ENCODE assay signal across 27 cellular contexts in the genomic region with DNA sequence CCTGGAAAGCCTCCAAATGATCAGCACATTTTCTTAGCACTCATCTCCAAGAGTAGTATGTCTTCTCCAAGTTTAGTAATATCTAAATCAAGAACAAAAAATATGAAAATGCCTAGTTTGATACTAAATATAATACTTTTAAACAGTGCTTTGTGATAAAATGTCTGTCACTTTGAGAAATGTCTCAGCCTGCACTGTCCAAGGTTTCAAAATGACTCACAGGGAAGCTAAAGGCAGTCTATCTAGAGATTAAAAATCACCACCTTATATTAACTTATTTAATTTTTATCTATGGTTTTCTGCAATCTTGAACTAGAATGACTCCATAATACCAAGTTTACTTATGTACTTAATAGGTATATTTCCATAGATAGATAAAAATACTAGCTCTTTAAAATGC.
"Had no signal": no experiment of that assay in that cellular context is flagged by ENCODE, and none has a peak within 500 bp of the region (broad histone marks: within the 10 kb centered on the region; RNA-seq: fewer than 3 reads in every experiment).

No MANE protein-coding gene starts in this region.

- H3K4me1 ChIP-seq: foreskin keratinocyte, gastrocnemius medialis had no signal

- H3K36me3 Mint-ChIP-seq: activated CD4-positive, alpha-beta memory T cell treated with anti-CD3 and anti-CD28 coated beads for 36 hours; activated naive CD4-positive, alpha-beta T cell treated with anti-CD3 and anti-CD28 coated beads, Interleukin-2, amount 10 ng/mL, durations not matched to agents 7 days and 5 days; activated naive CD4-positive, alpha-beta T cell treated with anti-CD3 and anti-CD28 coated beads, Interleukin-2, amount 50 U/mL, for 72 hours; activated naive CD8-positive, alpha-beta T cell treated with anti-CD3 and anti-CD28 coated beads, Interleukin-2, amount 10 ng/mL, durations not matched to agents 7 days and 5 days had no signal

- H3K9me3 Mint-ChIP-seq: activated CD4-positive, alpha-beta T cell treated with anti-CD3 and anti-CD28 coated beads, Interleukin-2, amount 10 ng/mL, durations not matched to agents 24 days and 14 days; activated naive CD4-positive, alpha-beta T cell treated with anti-CD3 and anti-CD28 coated beads, Interleukin-2, amount 10 ng/mL, durations not matched to agents 7 days and 5 days; activated naive CD8-positive, alpha-beta T cell treated with anti-CD3 and anti-CD28 coated beads, Interleukin-2, amount 10 ng/mL, durations not matched to agents 7 days and 5 days; endodermal cell had no signal

- H3K27me3 ChIP-seq: brain microvascular endothelial cell, dorsolateral prefrontal cortex, foreskin keratinocyte, gastrocnemius medialis, heart left ventricle had no signal

- H3K4me3 ChIP-seq: coronary artery, dorsolateral prefrontal cortex, gastrocnemius medialis, heart left ventricle had no signal

- H3K27ac ChIP-seq: brain microvascular endothelial cell, coronary artery, dorsolateral prefrontal cortex, epithelial cell of prostate, foreskin keratinocyte, gastrocnemius medialis, heart left ventricle had no signal

- FAIRE-seq: astrocyte, bronchial epithelial cell had no signal

- H3K36me3 ChIP-seq: brain microvascular endothelial cell, gastrocnemius medialis, heart left ventricle had no signal

- H3K9me3 ChIP-seq: gastrocnemius medialis had no signal

- H3K27me3 Mint-ChIP-seq: activated CD4-positive, alpha-beta memory T cell treated with anti-CD3 and anti-CD28 coated beads for 36 hours; activated CD4-positive, alpha-beta T cell treated with anti-CD3 and anti-CD28 coated beads for 36 hours; activated CD4-positive, alpha-beta T cell treated with anti-CD3 and anti-CD28 coated beads, Interleukin-2, amount 10 ng/mL, durations not matched to agents 24 days and 14 days; activated naive CD4-positive, alpha-beta T cell treated with anti-CD3 and anti-CD28 coated beads, Interleukin-2, amount 10 ng/mL, durations not matched to agents 7 days and 5 days; activated naive CD8-positive, alpha-beta T cell treated with anti-CD3 and anti-CD28 coated beads, Interleukin-2, amount 10 ng/mL, durations not matched to agents 7 days and 5 days; central memory CD8-positive, alpha-beta T cell; dendritic cell treated with granulocyte-macrophage colony-stimulating factor and Interleukin-4, amounts not matched to agents 40 ng/mL and 50 ng/mL, for 4 days had no signal

- H3K4me1 Mint-ChIP-seq: activated CD4-positive, alpha-beta T cell treated with anti-CD3 and anti-CD28 coated beads for 36 hours; activated CD4-positive, alpha-beta T cell treated with anti-CD3 and anti-CD28 coated beads, Interleukin-2, amount 10 ng/mL, durations not matched to agents 24 days and 14 days; activated naive CD4-positive, alpha-beta T cell treated with anti-CD3 and anti-CD28 coated beads, Interleukin-2, amount 10 ng/mL, durations not matched to agents 7 days and 5 days; activated naive CD8-positive, alpha-beta T cell treated with anti-CD3 and anti-CD28 coated beads, Interleukin-2, amount 10 ng/mL, durations not matched to agents 7 days and 5 days; central memory CD8-positive, alpha-beta T cell had no signal

- H3K4me3 Mint-ChIP-seq: activated CD4-positive, alpha-beta memory T cell treated with anti-CD3 and anti-CD28 coated beads for 36 hours; activated CD4-positive, alpha-beta T cell treated with anti-CD3 and anti-CD28 coated beads for 36 hours; activated CD4-positive, alpha-beta T cell treated with anti-CD3 and anti-CD28 coated beads, Interleukin-2, amount 10 ng/mL, durations not matched to agents 24 days and 14 days; activated CD8-positive, alpha-beta T cell treated with anti-CD3 and anti-CD28 coated beads, Interleukin-2, amount 10 ng/mL, durations not matched to agents 7 days and 5 days; activated naive CD4-positive, alpha-beta T cell treated with anti-CD3 and anti-CD28 coated beads, Interleukin-2, amount 10 ng/mL, durations not matched to agents 7 days and 5 days; activated naive CD8-positive, alpha-beta T cell treated with anti-CD3 and anti-CD28 coated beads, Interleukin-2, amount 10 ng/mL, durations not matched to agents 7 days and 5 days; activated T-cell treated with anti-CD3 and anti-CD28 coated beads, Interleukin-2, amount 50 U/mL, for 4 hours; central memory CD8-positive, alpha-beta T cell; dendritic cell treated with granulocyte-macrophage colony-stimulating factor and Interleukin-4, amounts not matched to agents 40 ng/mL and 50 ng/mL, for 4 days; endodermal cell had no signal

- H3K27ac Mint-ChIP-seq: activated CD4-positive, alpha-beta memory T cell treated with anti-CD3 and anti-CD28 coated beads for 36 hours; activated CD4-positive, alpha-beta T cell treated with anti-CD3 and anti-CD28 coated beads for 36 hours; activated CD4-positive, alpha-beta T cell treated with anti-CD3 and anti-CD28 coated beads, Interleukin-2, amount 10 ng/mL, durations not matched to agents 24 days and 14 days; activated CD8-positive, alpha-beta T cell treated with anti-CD3 and anti-CD28 coated beads, Interleukin-2, amount 10 ng/mL, durations not matched to agents 7 days and 5 days; activated naive CD4-positive, alpha-beta T cell treated with anti-CD3 and anti-CD28 coated beads, Interleukin-2, amount 10 ng/mL, durations not matched to agents 7 days and 5 days; activated naive CD4-positive, alpha-beta T cell treated with anti-CD3 and anti-CD28 coated beads, Interleukin-2, amount 50 U/mL, for 72 hours; activated naive CD8-positive, alpha-beta T cell treated with anti-CD3 and anti-CD28 coated beads, Interleukin-2, amount 10 ng/mL, durations not matched to agents 7 days and 5 days; activated T-helper 2 cell treated with anti-CD3 and anti-CD28 coated beads, Interferon-gamma antibody, Interleukin-2, Interleukin-4, amounts not matched to agents 10 μg/mL and 5 μg/mL and 100 μg/mL, durations not matched to agents 14 hours and 24 hours and 36 hours; dendritic cell treated with granulocyte-macrophage colony-stimulating factor and Interleukin-4, amounts not matched to agents 40 ng/mL and 50 ng/mL, for 4 days; endodermal cell had no signal

- DNase-seq: activated CD4-positive, alpha-beta memory T cell treated with anti-CD3 and anti-CD28 coated beads for 36 hours; activated CD4-positive, alpha-beta T cell treated with anti-CD3 and anti-CD28 coated beads for 36 hours; activated CD4-positive, alpha-beta T cell treated with anti-CD3 and anti-CD28 coated beads, Interleukin-2, amount 10 ng/mL, durations not matched to agents 24 days and 14 days; activated CD4-positive, CD25-positive, alpha-beta regulatory T cell; activated CD4-positive, CD25-positive, alpha-beta regulatory T cell treated with anti-CD3 and anti-CD28 coated beads, Interleukin-2, amount 50 U/mL, for 72 hours; activated CD8-positive, alpha-beta T cell treated with anti-CD3 and anti-CD28 coated beads, Interleukin-2, amount 10 ng/mL, durations not matched to agents 7 days and 5 days; activated effector memory CD4-positive, alpha-beta T cell treated with anti-CD3 and anti-CD28 coated beads, Interleukin-2, amount 50 U/mL, for 16 hours; activated naive CD4-positive, alpha-beta T cell treated with anti-CD3 and anti-CD28 coated beads, Interleukin-2, amount 10 ng/mL, durations not matched to agents 7 days and 5 days; activated naive CD8-positive, alpha-beta T cell treated with anti-CD3 and anti-CD28 coated beads, Interleukin-2, amount 10 ng/mL, durations not matched to agents 7 days and 5 days; activated T-cell treated with anti-CD3 and anti-CD28 coated beads, Interleukin-2, amount 50 U/mL, for 4 hours; brain microvascular endothelial cell; dorsolateral prefrontal cortex; effector memory CD4-positive, alpha-beta T cell; endodermal cell; gastrocnemius medialis; glutamatergic neuron; heart left ventricle; T-helper 2 cell had no signal

- ATAC-seq: activated CD4-positive, alpha-beta T cell treated with anti-CD3 and anti-CD28 coated beads for 36 hours; activated CD8-positive, alpha-beta T cell treated with anti-CD3 and anti-CD28 coated beads, Interleukin-2, amount 10 ng/mL, durations not matched to agents 7 days and 5 days; activated naive CD4-positive, alpha-beta T cell treated with anti-CD3 and anti-CD28 coated beads, Interleukin-2, amount 50 U/mL, for 72 hours; activated T-cell treated with anti-CD3 and anti-CD28 coated beads, Interleukin-2, amount 50 U/mL, for 4 hours; foreskin keratinocyte; gastrocnemius medialis; heart left ventricle had no signal
